10 cellular contexts compared by ENCODE assay signal in the genomic region with DNA sequence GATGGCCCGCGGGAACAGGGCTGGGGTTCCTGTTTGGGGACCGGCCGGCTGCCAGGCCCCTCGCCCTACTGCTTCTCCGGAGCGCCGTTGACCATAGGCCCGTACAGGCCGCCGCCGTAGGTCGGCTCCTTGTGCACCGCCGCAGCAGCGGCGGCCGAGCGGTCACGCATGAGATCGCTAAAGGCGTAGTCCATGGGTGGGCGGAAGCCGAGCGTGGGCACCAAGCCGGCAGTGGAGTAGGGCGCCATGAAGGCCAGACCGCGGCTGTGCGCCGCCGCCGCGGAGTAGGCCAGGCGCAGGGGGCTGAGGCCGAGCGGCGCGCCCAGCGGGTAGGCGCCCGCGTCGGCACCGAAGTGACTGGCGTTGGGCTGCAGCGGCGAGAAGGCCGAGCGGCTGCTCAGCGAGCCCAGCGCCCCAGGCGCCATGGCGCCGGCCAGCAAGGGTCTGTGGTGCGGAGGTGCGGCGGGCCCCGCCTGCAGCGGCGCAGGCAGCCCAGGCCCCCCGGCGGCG. TPM values are rescaled to one million over a fixed set of nuclear protein-coding genes. Genes with fewer than 3 reads are reported as not detected.
DNase-seq lines count a peak whose midpoint lies in the region; ATAC-seq and TF ChIP-seq lines count a peak whose summit lies in the region.
"Had no signal": no experiment of that assay in that cellular context is flagged by ENCODE, and none has a peak within 500 bp of the region (broad histone marks: within the 10 kb centered on the region; RNA-seq: fewer than 3 reads in every experiment).

No MANE protein-coding gene starts in this region.

- DNase-seq in right atrium auricular region (ENCODE audit: low spot score) (no peak), UCSD-AML1 (lab: John Stamatoyannopoulos, UW; ENCODE audit: unreplicated experiment) (no peak), MG63 (no peak), cerebellar nuclear complex (lab: John Stamatoyannopoulos, UW) (no peak)
- DNase-seq: activated naive CD4-positive, alpha-beta T cell treated with anti-CD3 and anti-CD28 coated beads, Interleukin-2, amount 50 U/mL, for 16 hours; NCI-H1436 treated with DMSO at 0.1 percent for 48 hours had no signal

- H3K9ac ChIP-seq in BLaER1: no peak overlapping the region
- no peak overlapping the region for H3K9ac ChIP-seq in parathyroid adenoma

- no peak overlapping the region for H3K27ac ChIP-seq in BLaER1
- no peak overlapping the region for H3K27ac ChIP-seq in right atrium auricular region
- H3K27ac ChIP-seq in parathyroid adenoma: no peak overlapping the region

- H3K9me3 ChIP-seq in BLaER1 (peaks cover 89% of the 10 kb centered on the region), right atrium auricular region (no peaks in the 10 kb centered on the region), parathyroid adenoma (ENCODE audit: control insufficient read depth, low read length) (no peaks in the 10 kb centered on the region), MG63 (no peaks in the 10 kb centered on the region)

- H3K36me3 ChIP-seq in BLaER1 (no peaks in the 10 kb centered on the region), right atrium auricular region (no peaks in the 10 kb centered on the region), parathyroid adenoma (ENCODE audit: control insufficient read depth, insufficient read depth, low read length) (no peaks in the 10 kb centered on the region), MG63 (no peaks in the 10 kb centered on the region)

- no peaks in the 10 kb centered on the region for H3K4me1 ChIP-seq in BLaER1
- H3K4me1 ChIP-seq in right atrium auricular region: peaks cover 0 to 55% of the 10 kb centered on the region in 2 donors
- no peaks in the 10 kb centered on the region for H3K4me1 ChIP-seq in parathyroid adenoma

- no peaks in the 10 kb centered on the region for H4K20me1 ChIP-seq in BLaER1

- peak overlapping the region; percentile 31; the same call in 1 of the 2 replicates for H3K4me3 ChIP-seq in BLaER1
- peak overlapping the region; percentile 33 for H3K4me3 ChIP-seq in WI38 (ENCODE audit: low read depth, low read length)
- peak overlapping the region; percentile 10 to 41 for H3K4me3 ChIP-seq in right atrium auricular region
- H3K4me3 ChIP-seq in parathyroid adenoma (ENCODE audit: low read depth, low read length): no peak overlapping the region
- no peak overlapping the region for H3K4me3 ChIP-seq in MG63

- H3K27me3 ChIP-seq in BLaER1 (peaks cover 99% of the 10 kb centered on the region), right atrium auricular region (peaks cover 52 to 81% of the 10 kb centered on the region in 2 donors), parathyroid adenoma (ENCODE audit: control insufficient read depth, insufficient read depth, low read length) (peaks cover 58% of the 10 kb centered on the region), MG63 (peaks cover 4% of the 10 kb centered on the region; the same call in 1 of the 2 replicates)

- H2AFZ ChIP-seq in parathyroid adenoma: no peak overlapping the region

- no peak for ATAC-seq in HG03342 (IDR thresholded peaks at IDR 0.05; ENCODE audit: unreplicated experiment)

- H3K79me2 ChIP-seq in parathyroid adenoma: no peaks in the 10 kb centered on the region

- H3K4me2 ChIP-seq in BLaER1 (no peak overlapping the region), parathyroid adenoma (ENCODE audit: low read length) (peak overlapping the region; percentile 63)

- TF ChIP-seq CTCF in WI38 (IDR thresholded peaks at IDR 0.05; ENCODE audit: low read depth, low read length): no peak
- no peak for TF ChIP-seq CTCF in right atrium auricular region (IDR thresholded peaks at IDR 0.05)
- no peak for TF ChIP-seq CTCF in parathyroid adenoma (IDR thresholded peaks at IDR 0.05)

RNA-seq across cellular contexts. Expression of gene DMRTA2, which starts 4.6 kb away (rescaled TPM):
- total RNA-seq in right atrium auricular region: not detected
- not detected in 2 replicates for total RNA-seq in MG63 (2014; rRNA removed; shearing (Covaris generic); ENCODE audit: low replicate concordance)

Comparison
In these comparisons a context has a peak if more than half of its experiments do, and no peak if none do; other contexts are left out.
1. H3K4me3 ChIP-seq: peak in BLaER1 (single experiment), WI38 (single experiment) and right atrium auricular region (2 of 2); none in parathyroid adenoma (single experiment) and MG63 (single experiment).